Comparison of ENCODE assay signal across 16 cellular contexts in the genomic region with DNA sequence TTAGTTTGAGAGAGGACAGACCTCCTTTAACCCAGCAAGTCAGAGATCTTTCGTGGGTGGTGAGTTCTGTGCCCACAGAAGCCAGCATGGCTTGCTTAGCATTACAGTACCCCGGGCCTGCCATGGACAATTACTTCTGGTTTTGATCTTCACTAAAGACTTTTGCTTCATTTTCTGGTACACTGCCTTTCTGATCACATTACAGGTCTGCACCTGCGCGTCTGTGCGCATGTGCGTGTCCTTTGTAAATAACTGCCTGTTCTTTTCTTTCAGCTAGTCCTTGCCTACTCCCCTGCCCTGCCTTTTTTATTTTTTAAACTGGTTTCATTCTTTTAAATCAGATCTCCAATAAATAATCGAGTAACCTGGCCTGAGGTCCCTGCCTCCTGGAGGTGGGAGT.
"Had no signal": no experiment of that assay in that cellular context is flagged by ENCODE, and none has a peak within 500 bp of the region (broad histone marks: within the 10 kb centered on the region; RNA-seq: fewer than 3 reads in every experiment).

No MANE protein-coding gene starts in this region.

- H3K9me3 ChIP-seq: body of pancreas, gastrocnemius medialis, left ventricle myocardium inferior, stomach, thoracic aorta had no signal

- H3K27me3 ChIP-seq: body of pancreas, gastrocnemius medialis had no signal

- DNase-seq: activated CD4-positive, alpha-beta T cell treated with anti-CD3 and anti-CD28 coated beads, Interleukin-2, amount 50 U/mL, for 4 hours; activated T-cell treated with anti-CD3 and anti-CD28 coated beads, Interleukin-2, amount 50 U/mL, for 1 hour; body of pancreas; central memory CD4-positive, alpha-beta T cell; effector CD4-positive, alpha-beta T cell; gastrocnemius medialis; islet precursor cell; left ventricle myocardium inferior; stimulated activated CD4-positive, alpha-beta T cell treated with anti-CD3 and anti-CD28 coated beads, Interleukin-4, amount 100 ng/mL, for 4 hours; stomach had no signal

- H3K27me3 Mint-ChIP-seq: activated naive CD4-positive, alpha-beta T cell treated with anti-CD3 and anti-CD28 coated beads, Interleukin-2, amount 50 U/mL, for 24 hours had no signal

- H3K27ac Mint-ChIP-seq: activated naive CD4-positive, alpha-beta T cell treated with anti-CD3 and anti-CD28 coated beads, Interleukin-2, amount 50 U/mL, for 24 hours; memory B cell had no signal

- ATAC-seq: activated CD4-positive, CD25-positive, alpha-beta regulatory T cell treated with anti-CD3 and anti-CD28 coated beads, Interleukin-2, amount 50 U/mL, for 24 hours; body of pancreas; gastrocnemius medialis had no signal

- H3K36me3 ChIP-seq: gastrocnemius medialis, left ventricle myocardium inferior, stomach, thoracic aorta had no signal

- H3K4me1 Mint-ChIP-seq: nephron had no signal

- H3K9me3 Mint-ChIP-seq: activated naive CD4-positive, alpha-beta T cell treated with anti-CD3 and anti-CD28 coated beads, Interleukin-2, amount 50 U/mL, for 24 hours; memory B cell; nephron had no signal

- H3K4me1 ChIP-seq: gastrocnemius medialis had no signal

- H3K4me3 ChIP-seq: body of pancreas, coronary artery, gastrocnemius medialis, left ventricle myocardium inferior, stomach, thoracic aorta had no signal

- H3K4me3 Mint-ChIP-seq: activated naive CD4-positive, alpha-beta T cell treated with anti-CD3 and anti-CD28 coated beads, Interleukin-2, amount 50 U/mL, for 24 hours; memory B cell; nephron had no signal

- H3K27ac ChIP-seq: body of pancreas, coronary artery, gastrocnemius medialis, left ventricle myocardium inferior, stomach, thoracic aorta had no signal

- H3K36me3 Mint-ChIP-seq: activated naive CD4-positive, alpha-beta T cell treated with anti-CD3 and anti-CD28 coated beads, Interleukin-2, amount 50 U/mL, for 24 hours; memory B cell had no signal
